ENCODE assay signal across 8 cellular contexts in genomic region chr3:197298341-197298857, GRCh38. TPM values are rescaled to one million over a fixed set of nuclear protein-coding genes. Genes with fewer than 3 reads are reported as not detected.
DNase-seq lines count a peak whose midpoint lies in the region; ATAC-seq and TF ChIP-seq lines count a peak whose summit lies in the region.

Gene DLG1 (minus strand): TSS chr3:197298612. CDS start chr3:197297204, 1,408 bp downstream.

- peaks cover 24% of the 10 kb centered on the region for H3K4me1 Mint-ChIP-seq in nephron

- peak within 1 kb of the TSS; percentile 85 to 97 (median 95) for H3K27ac Mint-ChIP-seq in nephron

- TF ChIP-seq CTCF in fibroblast of lung (conservative IDR thresholded peaks at IDR 0.05 in 1 of 2, IDR thresholded peaks at IDR 0.05 in 1 of 2; ENCODE audit: low read depth in 1 of 2, low read length in 2 of 2): no peak
- TF ChIP-seq CTCF in nephron (IDR thresholded peaks at IDR 0.05; ENCODE audit: unreplicated experiment in 3 of 3): no peak

- no peaks in the 10 kb centered on the region for H3K27me3 ChIP-seq in fibroblast of lung (ENCODE audit: control insufficient read depth, insufficient read depth, low read length)

- H3K36me3 ChIP-seq in KOPT-K1 (ENCODE audit: insufficient read depth, low read length): peaks cover 29% of the 10 kb centered on the region
- H3K36me3 ChIP-seq in fibroblast of lung (ENCODE audit: control insufficient read depth, insufficient read depth, low read length): no peaks in the 10 kb centered on the region

- ATAC-seq in GM21786 (IDR thresholded peaks at IDR 0.05; ENCODE audit: unreplicated experiment): peak; percentile 57
- ATAC-seq in stimulated activated naive CD8-positive, alpha-beta T cell treated with anti-CD3 and anti-CD28 coated beads, Interleukin-15, Interleukin-2, amounts not matched to agents 100 U/mL and 50 U/mL, for 24 hours: peak; percentile 81

- peak within 1 kb of the TSS; percentile 93 to 98 (median 96) for H3K4me3 Mint-ChIP-seq in nephron

- DNase-seq in DMS79 (lab: John Stamatoyannopoulos, UW): peak; percentile 95
- peak; percentile 88 for DNase-seq in RKO (ENCODE audit: low spot score)
- peak; percentile 65 to 74 for DNase-seq in activated T-helper 1 cell treated with anti-CD3 and anti-CD28 coated beads, Interleukin-2, amount 50 U/mL, for 16 hours (ENCODE audit: low read depth in 1 of 2, low spot score in 1 of 2)
- peak; percentile 93 to 94 for DNase-seq in fibroblast of lung (ENCODE audit: low read depth in 2 of 2)
- peak; percentile 90 for DNase-seq in stimulated activated naive CD8-positive, alpha-beta T cell treated with anti-CD3 and anti-CD28 coated beads, Interleukin-15, Interleukin-2, amounts not matched to agents 100 U/mL and 50 U/mL, for 24 hours

- H3K4me2 ChIP-seq in fibroblast of lung (ENCODE audit: extremely low read depth, insufficient read depth, low read length): peak within 1 kb of the TSS; percentile 76

- no peaks in the 10 kb centered on the region for H3K27me3 Mint-ChIP-seq in nephron (ENCODE audit: low read depth)

- H3K27ac ChIP-seq in KOPT-K1 (ENCODE audit: low read depth, low read length, poor library complexity, severe bottlenecking) (peak within 1 kb of the TSS; percentile 91), fibroblast of lung (ENCODE audit: insufficient read depth, low read length) (peak within 1 kb of the TSS; percentile 78)

- peak within 1 kb of the TSS; percentile 53 to 96 (median 76) for H3K4me3 ChIP-seq in fibroblast of lung (replicated peaks in 1 of 4; ENCODE audit: control extremely low read depth in 1 of 4, insufficient read depth in 1 of 4, low read depth in 3 of 4, low read length in 4 of 4)

- H2AFZ ChIP-seq in fibroblast of lung (ENCODE audit: low read length): peak within 1 kb of the TSS; percentile 69

- H3K9me3 ChIP-seq in KOPT-K1 (ENCODE audit: insufficient read depth, low read length, poor library complexity, severe bottlenecking) (no peaks in the 10 kb centered on the region), fibroblast of lung (ENCODE audit: control insufficient read depth, insufficient read depth, low read depth, low read length) (no peaks in the 10 kb centered on the region)

- peaks cover 15% of the 10 kb centered on the region for H3K79me2 ChIP-seq in fibroblast of lung (ENCODE audit: control insufficient read depth, insufficient read depth, low read length)

- peaks cover 7% of the 10 kb centered on the region for H3K36me3 Mint-ChIP-seq in nephron (ENCODE audit: low read depth)

- H3K9me3 Mint-ChIP-seq in nephron: no peaks in the 10 kb centered on the region

- peak within 1 kb of the TSS; percentile 73 for H3K9ac ChIP-seq in fibroblast of lung (ENCODE audit: insufficient read depth, low read length)

- peaks cover 5% of the 10 kb centered on the region for H3K4me1 ChIP-seq in fibroblast of lung (ENCODE audit: control insufficient read depth, extremely low read depth, insufficient read depth, low read length)

- H4K20me1 ChIP-seq in fibroblast of lung (ENCODE audit: control insufficient read depth, extremely low read depth, insufficient read depth, low read length): no peaks in the 10 kb centered on the region

RNA-seq across cellular contexts. Expression of gene DLG1, which starts in this region (rescaled TPM):
- total RNA-seq in fibroblast of lung: 51.4 and 53.0 TPM in 2 replicates
- 29.5 and 47.7 TPM in 2 replicates for polyA plus RNA-seq in fibroblast of lung
- polyA plus RNA-seq in fibroblast of lung (2012): 23.1 and 36.3 TPM in 2 replicates
- polyA minus RNA-seq in fibroblast of lung (ENCODE audit: low replicate concordance): 12.0 and 19.9 TPM in 2 replicates

Comparison
In these comparisons a context has a peak if more than half of its experiments do, and no peak if none do; other contexts are left out.
1. Peak in every context shown above with its lines: DNase-seq, ATAC-seq, H3K4me3 ChIP-seq and H3K27ac ChIP-seq.